In genomic region chr1:160098852-160099647, GRCh38 we compare ENCODE assay signal across 1 cellular context.
TF ChIP-seq lines count a peak whose summit lies in the region.

No MANE protein-coding gene starts in this region.

TF ChIP-seq in HepG2, 621 proteins besides CTCF, POLR2A, EP300 and RAD21 (continued from another document and continues in another):
- TF ChIP-seq ZFYVE20 (CRISPR knock-in tag; IDR thresholded peaks at IDR 0.05; ENCODE audit: borderline replicate concordance, low read depth) (no peak), ZNF850 (CRISPR knock-in tag; conservative IDR thresholded peaks at IDR 0.05) (no peak), ZNF724P (CRISPR knock-in tag; IDR thresholded peaks at IDR 0.05; ENCODE audit: borderline replicate concordance) (no peak), DR1 (CRISPR knock-in tag; IDR thresholded peaks at IDR 0.05) (no peak), PCBP2 (optimal IDR thresholded peaks at IDR 0.05; ENCODE audit: low read depth, low read length, poor library complexity, severe bottlenecking) (no peak), CEBPG (CRISPR knock-in tag; IDR thresholded peaks at IDR 0.05) (no peak), RBAK (CRISPR knock-in tag; IDR thresholded peaks at IDR 0.05) (no peak), TBL1XR1 (IDR thresholded peaks at IDR 0.05; ENCODE audit: borderline replicate concordance, low read length, partially characterized antibody) (no peak), ERF (CRISPR knock-in tag; IDR thresholded peaks at IDR 0.05) (no peak), SMC3 (IDR thresholded peaks at IDR 0.05; ENCODE audit: low read length) (no peak), DBP (CRISPR knock-in tag; IDR thresholded peaks at IDR 0.05; ENCODE audit: not compliant biosample characterization) (no peak), ZNF639 (CRISPR knock-in tag; conservative IDR thresholded peaks at IDR 0.05) (no peak), JUNB (CRISPR knock-in tag; IDR thresholded peaks at IDR 0.05; ENCODE audit: borderline replicate concordance) (no peak), MAF1 (CRISPR knock-in tag; IDR thresholded peaks at IDR 0.05; ENCODE audit: borderline replicate concordance) (no peak), ZNF292 (CRISPR knock-in tag; IDR thresholded peaks at IDR 0.05; ENCODE audit: borderline replicate concordance, low read depth) (no peak), PATZ1 (CRISPR knock-in tag; IDR thresholded peaks at IDR 0.05) (peak; percentile 51; the same call in 1 of the 2 replicates), ZNF280D (CRISPR knock-in tag; IDR thresholded peaks at IDR 0.05) (no peak), RXRB (CRISPR knock-in tag; IDR thresholded peaks at IDR 0.05; ENCODE audit: borderline replicate concordance) (peak; percentile 19; the same call in 1 of the 2 replicates), ZNF446 (CRISPR knock-in tag; IDR thresholded peaks at IDR 0.05) (no peak), RORA (CRISPR knock-in tag; IDR thresholded peaks at IDR 0.05) (no peak), ATF3 (CRISPR knock-in tag; IDR thresholded peaks at IDR 0.05) (no peak), ZKSCAN1 (IDR thresholded peaks at IDR 0.05; ENCODE audit: low read length) (no peak), SMAD1 (CRISPR knock-in tag; IDR thresholded peaks at IDR 0.05; ENCODE audit: borderline replicate concordance, low read depth) (no peak), HOXA9 (CRISPR knock-in tag; IDR thresholded peaks at IDR 0.05; ENCODE audit: borderline replicate concordance) (no peak), ZBTB10 (CRISPR knock-in tag; IDR thresholded peaks at IDR 0.05; ENCODE audit: borderline replicate concordance) (no peak), SETDB1 (CRISPR knock-in tag; IDR thresholded peaks at IDR 0.05; ENCODE audit: borderline replicate concordance) (no peak), TBX2 (CRISPR knock-in tag; IDR thresholded peaks at IDR 0.05; ENCODE audit: borderline replicate concordance) (peak; percentile 41; the same call in 1 of the 2 replicates), ZNF12 (CRISPR knock-in tag; IDR thresholded peaks at IDR 0.05) (no peak), MLXIP (CRISPR knock-in tag; IDR thresholded peaks at IDR 0.05; ENCODE audit: borderline replicate concordance) (no peak), FOXA3 (CRISPR knock-in tag; IDR thresholded peaks at IDR 0.05) (no peak), CREM (IDR thresholded peaks at IDR 0.05) (0 out of 2 replicates have a peak, but pooled peaks have one; percentile 50), CREM (CRISPR knock-in tag; IDR thresholded peaks at IDR 0.05) (no peak), KDM6A (CRISPR knock-in tag; IDR thresholded peaks at IDR 0.05; ENCODE audit: low read depth) (no peak), RFXANK (CRISPR knock-in tag; IDR thresholded peaks at IDR 0.05) (no peak), ZNF34 (CRISPR knock-in tag; IDR thresholded peaks at IDR 0.05; ENCODE audit: borderline replicate concordance) (no peak), ZSCAN31 (CRISPR knock-in tag; IDR thresholded peaks at IDR 0.05; ENCODE audit: low read depth) (no peak; the same call in 1 of the 2 replicates), TIGD3 (CRISPR knock-in tag; IDR thresholded peaks at IDR 0.05; ENCODE audit: borderline replicate concordance) (no peak), ZFP1 (CRISPR knock-in tag; IDR thresholded peaks at IDR 0.05) (no peak), RERE (CRISPR knock-in tag; IDR thresholded peaks at IDR 0.05; ENCODE audit: low read depth) (no peak), CBFB (CRISPR knock-in tag; IDR thresholded peaks at IDR 0.05) (no peak), IRF1 (CRISPR knock-in tag; IDR thresholded peaks at IDR 0.05; ENCODE audit: low read depth) (no peak)
